16 cellular contexts compared by ENCODE assay signal in genomic region chr18:9941108-9941507, GRCh38.
A peak's percentile ranks its signal among the peaks of the same experiment; 100 is the strongest.
DNase-seq lines count a peak whose midpoint lies in the region; TF ChIP-seq lines count a peak whose summit lies in the region.
"Had no signal": no experiment of that assay in that cellular context is flagged by ENCODE, and none has a peak within 500 bp of the region (broad histone marks: within the 10 kb centered on the region; RNA-seq: fewer than 3 reads in every experiment).

No MANE protein-coding gene starts in this region.

- no peak for TF ChIP-seq POLR2A in erythroblast (IDR thresholded peaks at IDR 0.05; ENCODE audit: low read length)

- DNase-seq in NCI-H82 (lab: John Stamatoyannopoulos, UW) (peak; percentile 15), NCI-H82 treated with DMSO at 0.1 percent for 48 hours (lab: John Stamatoyannopoulos, UW; ENCODE audit: unreplicated experiment) (no peak), NCI-H146 treated with DMSO at 0.1 percent for 48 hours (lab: John Stamatoyannopoulos, UW; ENCODE audit: unreplicated experiment) (peak; percentile 72), erythroblast (lab: John Stamatoyannopoulos, UW) (peak; percentile 29 to 43), superior temporal gyrus (ENCODE audit: extremely low spot score) (peak; percentile 55), cortex of kidney (lab: John Stamatoyannopoulos, UW) (no peak), retina (no peak)
- DNase-seq in NK-92 treated with Interleukin-12 subunit alpha and Interleukin-12 subunit beta, amount 100 ng/mL, for 24 hours (lab: John Stamatoyannopoulos, UW) = no peak
- DNase-seq: ACHN; C1 segment of cervical spinal cord; Calu3; CD4-positive, alpha-beta T cell; DMS153; DND-41; GF-D8; H7 had no signal

Comparison
In these comparisons a context has a peak if more than half of its experiments do, and no peak if none do; other contexts are left out.
1. DNase-seq: peak in NCI-H82 (single experiment), NCI-H146 treated with DMSO at 0.1 percent for 48 hours (single experiment), erythroblast (2 of 2) and superior temporal gyrus (single experiment); none in NCI-H82 treated with DMSO at 0.1 percent for 48 hours (single experiment), cortex of kidney (single experiment), NK-92 treated with Interleukin-12 subunit alpha and Interleukin-12 subunit beta, amount 100 ng/mL, for 24 hours (single experiment) and retina (single experiment).